ENCODE assay signal across 26 cellular contexts in the genomic region with DNA sequence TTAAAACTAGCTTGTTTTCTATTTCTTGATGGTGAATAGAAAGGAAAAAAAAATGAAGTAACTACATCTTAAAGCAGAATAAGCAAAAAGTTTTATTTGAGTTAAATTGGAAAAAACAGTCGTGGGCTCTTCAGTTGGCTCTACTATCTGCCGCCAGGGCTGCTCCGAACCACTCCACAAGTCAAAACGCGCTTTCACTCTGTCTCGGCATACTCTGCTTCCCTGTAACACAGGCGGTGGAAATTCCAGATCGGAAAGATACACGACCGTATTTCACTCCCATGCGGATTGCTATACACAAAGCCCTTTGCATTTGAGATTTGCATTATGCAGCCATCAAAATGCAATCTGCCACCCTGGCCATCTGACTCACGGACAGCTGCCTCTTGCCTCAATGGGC.
"Had no signal": no experiment of that assay in that cellular context is flagged by ENCODE, and none has a peak within 500 bp of the region (broad histone marks: within the 10 kb centered on the region; RNA-seq: fewer than 3 reads in every experiment).

No MANE protein-coding gene starts in this region.

- H3K9me3 Mint-ChIP-seq: natural killer cell treated with Interleukin-12 subunit alpha and Interleukin-12 subunit beta and Interleukin-15 and Interleukin-18, amount 100 ng/mL, for 72 hours; neural crest cell; type B pancreatic cell had no signal

- H3K27me3 ChIP-seq: neutrophil, pancreas, sigmoid colon, testis, tibial artery had no signal

- H3K9me3 ChIP-seq: esophagus muscularis mucosa, neutrophil, pancreas, sigmoid colon, testis, tibial artery had no signal

- H3K4me1 ChIP-seq: esophagus muscularis mucosa, pancreas, sigmoid colon, testis, tibial artery had no signal

- H3K4me1 Mint-ChIP-seq: memory B cell; naive B cell; stimulated activated effector memory CD8-positive, alpha-beta T cell treated with anti-CD3 and anti-CD28 coated beads, Interleukin-12 subunit alpha, Interleukin-12 subunit beta, amount 100 ng/mL, for 72 hours had no signal

- H3K27ac ChIP-seq: dorsolateral prefrontal cortex, esophagus muscularis mucosa, neutrophil, pancreas, sigmoid colon, testis, tibial artery had no signal

- H3K27me3 Mint-ChIP-seq: memory B cell, naive B cell had no signal

- H3K4me3 Mint-ChIP-seq: immature natural killer cell; memory B cell; naive B cell; natural killer cell treated with Interleukin-12 subunit alpha and Interleukin-12 subunit beta and Interleukin-15 and Interleukin-18, amount 100 ng/mL, for 72 hours; neural crest cell; stimulated activated effector memory CD8-positive, alpha-beta T cell treated with anti-CD3 and anti-CD28 coated beads, Interleukin-12 subunit alpha, Interleukin-12 subunit beta, amount 100 ng/mL, for 72 hours; type B pancreatic cell had no signal

- H3K36me3 Mint-ChIP-seq: immature natural killer cell; memory B cell; naive B cell; natural killer cell treated with Interleukin-12 subunit alpha and Interleukin-12 subunit beta and Interleukin-15 and Interleukin-18, amount 100 ng/mL, for 72 hours; stimulated activated effector memory CD8-positive, alpha-beta T cell treated with anti-CD3 and anti-CD28 coated beads, Interleukin-12 subunit alpha, Interleukin-12 subunit beta, amount 100 ng/mL, for 72 hours; type B pancreatic cell had no signal

- ATAC-seq: left colon; mucosa of descending colon; natural killer cell treated with Interleukin-12 subunit alpha and Interleukin-12 subunit beta and Interleukin-15 and Interleukin-18, amount 100 ng/mL, for 72 hours; pancreas; stimulated activated effector memory CD8-positive, alpha-beta T cell treated with anti-CD3 and anti-CD28 coated beads, Interleukin-12 subunit alpha, Interleukin-12 subunit beta, amount 100 ng/mL, for 72 hours; stimulated activated naive CD8-positive, alpha-beta T cell treated with anti-CD3 and anti-CD28 coated beads, Interleukin-15, Interleukin-2, amounts not matched to agents 100 U/mL and 50 U/mL, for 24 hours had no signal

- H3K27ac Mint-ChIP-seq: immature natural killer cell; memory B cell; naive B cell; natural killer cell treated with Interleukin-12 subunit alpha and Interleukin-12 subunit beta and Interleukin-15 and Interleukin-18, amount 100 ng/mL, for 72 hours; stimulated activated effector memory CD8-positive, alpha-beta T cell treated with anti-CD3 and anti-CD28 coated beads, Interleukin-12 subunit alpha, Interleukin-12 subunit beta, amount 100 ng/mL, for 72 hours; type B pancreatic cell had no signal

- H3K4me3 ChIP-seq: dorsolateral prefrontal cortex, esophagus muscularis mucosa, lung, mucosa of descending colon, pancreas, sigmoid colon, testis, tibial artery had no signal

- H3K36me3 ChIP-seq: esophagus muscularis mucosa, neutrophil, pancreas, sigmoid colon, tibial artery had no signal

- DNase-seq: dorsolateral prefrontal cortex; effector CD4-positive, alpha-beta T cell; foreskin melanocyte; hypothalamus; immature natural killer cell; islet precursor cell; kidney glomerular epithelial cell; left colon; mucosa of descending colon; naive B cell; pancreas; sigmoid colon; stimulated activated CD4-positive, alpha-beta T cell treated with anti-CD3 and anti-CD28 coated beads, Interleukin-2, amount 100 ng/mL, for 24 hours; stimulated activated CD4-positive, alpha-beta T cell treated with anti-CD3 and anti-CD28 coated beads, Interleukin-4, amount 100 ng/mL, for 24 hours; stimulated activated naive CD8-positive, alpha-beta T cell treated with anti-CD3 and anti-CD28 coated beads, Interleukin-15, Interleukin-2, amounts not matched to agents 100 U/mL and 50 U/mL, for 24 hours; substantia nigra; testis; tibial artery had no signal
